7 cellular contexts compared by ENCODE assay signal in the genomic region with DNA sequence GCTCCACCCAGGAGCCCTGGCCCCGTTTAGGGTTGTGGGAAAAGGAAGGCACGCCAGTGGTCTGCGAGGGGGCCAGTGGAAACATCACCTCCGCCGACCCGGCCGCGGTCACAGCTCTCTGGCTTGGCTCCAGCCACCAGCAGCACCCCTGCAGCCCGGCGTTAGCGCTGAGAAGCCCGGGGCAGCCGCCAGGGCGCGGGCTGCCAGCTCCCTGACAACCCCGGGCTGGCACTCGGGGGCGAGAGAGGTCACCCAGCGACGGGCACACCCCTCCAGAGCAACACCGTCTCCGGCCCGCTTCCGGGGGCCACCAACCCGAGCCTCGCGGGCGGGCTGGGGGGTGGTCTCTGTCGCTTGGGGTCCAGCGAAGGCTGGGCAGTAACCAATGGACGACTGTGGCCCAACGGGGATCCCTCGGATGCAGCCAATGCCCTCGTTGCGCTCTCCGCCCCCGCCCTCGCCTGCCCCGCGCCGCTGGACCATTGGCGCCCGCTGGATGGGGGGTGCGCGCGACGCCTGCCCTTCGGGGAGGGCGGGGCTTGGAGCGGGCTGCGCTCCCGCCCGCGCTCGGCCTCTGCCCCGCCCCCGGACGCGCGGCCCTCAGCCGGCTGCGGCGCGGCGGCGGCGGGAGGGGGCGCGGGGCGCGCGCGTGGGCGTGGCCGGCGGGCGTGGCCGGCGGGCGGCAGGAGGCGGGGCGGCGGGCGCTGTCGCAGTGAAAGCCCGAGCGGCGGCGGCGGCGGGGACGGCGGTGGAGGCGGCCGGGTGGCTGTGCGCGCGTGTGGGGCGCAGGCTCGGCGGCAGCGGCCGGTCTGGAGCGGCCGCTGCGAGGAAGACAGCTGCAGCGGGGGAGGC. TPM values are rescaled to one million over a fixed set of nuclear protein-coding genes. Genes with fewer than 3 reads are reported as not detected.
DNase-seq lines count a peak whose midpoint lies in the region; ATAC-seq and TF ChIP-seq lines count a peak whose summit lies in the region.

A gene (plus strand): TSS at position 712 of the 852 bp plus-strand sequence. CDS start 1,007 bp downstream, outside the sequence.

- peak within 1 kb of the TSS; percentile 79 for H2AFZ ChIP-seq in smooth muscle cell (ENCODE audit: low read depth)

- H3K4me1 ChIP-seq in smooth muscle cell (ENCODE audit: low read depth), result peaks cover 14% of the 10 kb centered on the region

- H3K36me3 Mint-ChIP-seq in immature natural killer cell, result no peaks in the 10 kb centered on the region

- no peaks in the 10 kb centered on the region for H4K20me1 ChIP-seq in smooth muscle cell (ENCODE audit: low read depth)

- H3K9me3 Mint-ChIP-seq in immature natural killer cell, result no peaks in the 10 kb centered on the region

- peak; percentile 72 for ATAC-seq in GM18498 (IDR thresholded peaks at IDR 0.05; ENCODE audit: unreplicated experiment)
- ATAC-seq in HG02973 (IDR thresholded peaks at IDR 0.05; ENCODE audit: unreplicated experiment), result peak; percentile 54

- H3K9ac ChIP-seq in smooth muscle cell (ENCODE audit: low read depth), result no peak within 1 kb of the TSS

- H3K79me2 ChIP-seq in smooth muscle cell (ENCODE audit: low read depth), result no peaks in the 10 kb centered on the region

- H3F3A ChIP-seq in smooth muscle cell (ENCODE audit: low read depth), result peaks cover 11% of the 10 kb centered on the region

- peaks cover 58 to 62% of the 10 kb centered on the region in 2 donors for H3K4me1 Mint-ChIP-seq in immature natural killer cell

- H3K27ac Mint-ChIP-seq in immature natural killer cell, result peak within 1 kb of the TSS; percentile 75 to 88 (median 86)

- H3K27me3 ChIP-seq in smooth muscle cell (ENCODE audit: low read depth), result peaks cover 41% of the 10 kb centered on the region

- no peaks in the 10 kb centered on the region for H3K36me3 ChIP-seq in smooth muscle cell (ENCODE audit: low read depth)

- peak within 1 kb of the TSS; percentile 99 for H3K4me2 ChIP-seq in smooth muscle cell

- peak within 1 kb of the TSS; percentile 68 for H3K4me3 ChIP-seq in WI38 (ENCODE audit: low read depth, low read length)
- peak within 1 kb of the TSS; percentile 50 to 65 for H3K4me3 ChIP-seq in cardiac fibroblast (replicated peaks in 1 of 2; ENCODE audit: low read depth in 2 of 2, low read length in 2 of 2)
- peak within 1 kb of the TSS; percentile 80 for H3K4me3 ChIP-seq in smooth muscle cell

- H3K4me3 Mint-ChIP-seq in immature natural killer cell, result peak within 1 kb of the TSS; percentile 74 to 83 (median 79)

- no peaks in the 10 kb centered on the region for H3K9me3 ChIP-seq in smooth muscle cell (replicated peaks; ENCODE audit: low read depth)

- peaks cover 7 to 29% (median 12%) of the 10 kb centered on the region in 3 donors for H3K27me3 Mint-ChIP-seq in immature natural killer cell (ENCODE audit: low read depth in 3 of 3)

- TF ChIP-seq CTCF in WI38 (IDR thresholded peaks at IDR 0.05; ENCODE audit: low read depth, low read length), result peak; percentile 46
- TF ChIP-seq CTCF in cardiac fibroblast (IDR thresholded peaks at IDR 0.05; ENCODE audit: low read depth, low read length), result peak; percentile 11
- TF ChIP-seq CTCF in smooth muscle cell (IDR thresholded peaks at IDR 0.05; ENCODE audit: borderline replicate concordance, insufficient read depth, poor library complexity, severe bottlenecking), result peak; percentile 24

- H3K27ac ChIP-seq in smooth muscle cell (ENCODE audit: low read depth), result no peak within 1 kb of the TSS

- DNase-seq in NCI-H2196 (lab: John Stamatoyannopoulos, UW; ENCODE audit: unreplicated experiment) (peak; percentile 94), cardiac fibroblast (ENCODE audit: low read depth in 2 of 2) (peak; percentile 57 to 90), immature natural killer cell (peak; percentile 88 to 90 (median 90)), smooth muscle cell (lab: John Stamatoyannopoulos, UW; ENCODE audit: unreplicated experiment) (peak; percentile 88)

- WGBS in smooth muscle cell (ENCODE audit: low lambda C conversion rate), result 1% methylated on average over 32 of the region's 107 CpGs

RNA-seq across cellular contexts. Expression of the gene that starts here (rescaled TPM):
- 1 to 10 TPM in 2 of 3 donors, under 1 TPM in 1; 0.48 to 2.8 (median 1.2) TPM for polyA plus RNA-seq in immature natural killer cell
- total RNA-seq in smooth muscle cell, result 5.0 and 10.5 TPM in 2 replicates
- 4.2 and 4.4 TPM in 2 replicates for polyA plus RNA-seq in smooth muscle cell
